ENCODE assay signal across 2 cellular contexts in the genomic region with DNA sequence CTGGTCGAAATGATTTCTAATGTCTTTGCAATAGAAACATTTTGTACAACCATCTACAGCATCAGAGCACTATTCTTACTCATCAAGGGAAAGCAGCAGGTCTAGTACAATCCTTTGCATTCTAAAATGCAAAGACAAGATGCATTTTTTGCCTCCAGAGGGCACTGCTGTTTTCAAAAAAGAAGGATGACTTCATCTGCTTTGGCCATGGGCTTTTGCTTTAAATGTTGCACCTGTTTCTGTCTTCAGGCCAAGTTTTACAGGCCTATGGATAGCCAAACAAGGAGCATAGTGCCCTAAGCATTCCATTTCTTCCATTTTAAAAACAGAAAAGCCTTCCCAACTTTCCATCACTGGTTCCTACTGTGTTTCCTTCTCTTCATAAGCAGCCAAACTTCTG.
TF ChIP-seq lines count a peak whose summit lies in the region.

No MANE protein-coding gene starts in this region.

TF ChIP-seq in HCT116, 20 proteins besides CTCF, POLR2A, EP300 and RAD21:
- no peak for TF ChIP-seq EZH2 (IDR thresholded peaks at IDR 0.05)
- no peak for TF ChIP-seq ELF1 (IDR thresholded peaks at IDR 0.05; ENCODE audit: borderline replicate concordance, low read depth)
- no peak for TF ChIP-seq SIN3A (IDR thresholded peaks at IDR 0.05; ENCODE audit: low read depth)

TF ChIP-seq in endothelial cell of umbilical vein, 7 proteins besides CTCF, POLR2A, EP300 and RAD21:
- TF ChIP-seq FOS (IDR thresholded peaks at IDR 0.05; ENCODE audit: borderline replicate concordance, insufficient read depth, low read length) (no peak), JUN (IDR thresholded peaks at IDR 0.05; ENCODE audit: borderline replicate concordance, insufficient read depth, insufficient read length, low read depth) (peak; percentile 16)
